ENCODE assay signal across 1 cellular context in genomic region chr11:91904792-91905785, GRCh38.
TF ChIP-seq lines count a peak whose summit lies in the region.

No MANE protein-coding gene starts in this region.

TF ChIP-seq in K562, 482 proteins besides CTCF, POLR2A, EP300 and RAD21 (continued from another document and continues in another):
- no peak for TF ChIP-seq ZMIZ1 (IDR thresholded peaks at IDR 0.05; ENCODE audit: low read depth in 2 of 2, low read length in 2 of 2)
- no peak for TF ChIP-seq GATA2 (CRISPR knock-in tag; IDR thresholded peaks at IDR 0.05)
- TF ChIP-seq HDAC6 (IDR thresholded peaks at IDR 0.05; ENCODE audit: low read depth, low read length) = no peak
- TF ChIP-seq ADNP (tag; IDR thresholded peaks at IDR 0.05) = peak; percentile 40; the same call in 1 of the 2 replicates
- TF ChIP-seq IRF1 (CRISPR knock-in tag; IDR thresholded peaks at IDR 0.05; ENCODE audit: borderline replicate concordance) = no peak
- TF ChIP-seq TEAD4 (IDR thresholded peaks at IDR 0.05; ENCODE audit: low read length) = peak; percentile 77
- TF ChIP-seq TEAD4 (CRISPR knock-in tag; IDR thresholded peaks at IDR 0.05; ENCODE audit: borderline replicate concordance) = no peak
- 0 out of 2 replicates have a peak, but pooled peaks have one; percentile 24 for TF ChIP-seq BCL6 (CRISPR knock-in tag; IDR thresholded peaks at IDR 0.05)
- no peak for TF ChIP-seq E2F3 (CRISPR knock-in tag; IDR thresholded peaks at IDR 0.05)
- TF ChIP-seq ZNF449 (CRISPR knock-in tag; IDR thresholded peaks at IDR 0.05) = 0 out of 2 replicates have a peak, but pooled peaks have one; percentile 15
- TF ChIP-seq FOSL1 (tag; conservative IDR thresholded peaks at IDR 0.05) = peak; percentile 76
- TF ChIP-seq RAD51 (IDR thresholded peaks at IDR 0.05; ENCODE audit: borderline replicate concordance, low read depth) = no peak
- TF ChIP-seq NBN (IDR thresholded peaks at IDR 0.05; ENCODE audit: low read depth) = peak; percentile 71; the same call in 1 of the 2 replicates
- no peak for TF ChIP-seq KLF10 (CRISPR knock-in tag; IDR thresholded peaks at IDR 0.05)
- no peak for TF ChIP-seq NRF1 (conservative IDR thresholded peaks at IDR 0.05 in 1 of 2, IDR thresholded peaks at IDR 0.05 in 1 of 2)
- peak; percentile 60 for TF ChIP-seq MTA2 (IDR thresholded peaks at IDR 0.05; ENCODE audit: low read depth)
- TF ChIP-seq POLR3G (IDR thresholded peaks at IDR 0.05; ENCODE audit: extremely low read depth, insufficient read length, insufficient replicate concordance) = no peak
- TF ChIP-seq ZBTB26 (CRISPR knock-in tag; IDR thresholded peaks at IDR 0.05) = no peak
- TF ChIP-seq PPARD (CRISPR knock-in tag; IDR thresholded peaks at IDR 0.05) = no peak
- TF ChIP-seq GATAD2B (IDR thresholded peaks at IDR 0.05; ENCODE audit: borderline replicate concordance) = no peak
- TF ChIP-seq CBX8 (IDR thresholded peaks at IDR 0.05; ENCODE audit: borderline replicate concordance, extremely low read depth, low read depth, low read length, poor library complexity, severe bottlenecking) = no peak
- TF ChIP-seq ZNF740 (CRISPR knock-in tag; IDR thresholded peaks at IDR 0.05) = no peak
- TF ChIP-seq ZNF740 (tag; IDR thresholded peaks at IDR 0.05) = no peak
- peak; percentile 40 to 73 for TF ChIP-seq NCOA2 (IDR thresholded peaks at IDR 0.05; ENCODE audit: partially characterized antibody in 2 of 2)
- no peak for TF ChIP-seq NCOA6 (IDR thresholded peaks at IDR 0.05)
- no peak for TF ChIP-seq ZC3H11A (IDR thresholded peaks at IDR 0.05; ENCODE audit: low read depth, low read length)
- TF ChIP-seq SAFB (IDR thresholded peaks at IDR 0.05; ENCODE audit: borderline replicate concordance, low read depth, low read length) = no peak
- TF ChIP-seq GABPA (tag; conservative IDR thresholded peaks at IDR 0.05; ENCODE audit: low read depth) = no peak
- TF ChIP-seq MAFK (IDR thresholded peaks at IDR 0.05; ENCODE audit: low read length) = no peak
- no peak for TF ChIP-seq ZNF324 (CRISPR knock-in tag; IDR thresholded peaks at IDR 0.05)
- no peak for TF ChIP-seq ATF6 (CRISPR knock-in tag; IDR thresholded peaks at IDR 0.05)
- no peak for TF ChIP-seq RUNX1 (IDR thresholded peaks at IDR 0.05; ENCODE audit: low read depth)
- 0 out of 2 replicates have a peak, but pooled peaks have one; percentile 12 for TF ChIP-seq CLOCK (CRISPR knock-in tag; IDR thresholded peaks at IDR 0.05; ENCODE audit: borderline replicate concordance)
- TF ChIP-seq MBD1 (CRISPR knock-in tag; IDR thresholded peaks at IDR 0.05) = no peak
- no peak for TF ChIP-seq U2AF2 (optimal IDR thresholded peaks at IDR 0.05; ENCODE audit: low read depth, low read length)
- no peak for TF ChIP-seq MNT (conservative IDR thresholded peaks at IDR 0.05)
- TF ChIP-seq TARDBP (IDR thresholded peaks at IDR 0.05) = no peak
- no peak for TF ChIP-seq C11orf30 (IDR thresholded peaks at IDR 0.05; ENCODE audit: low read depth)
- no peak for TF ChIP-seq PREB (CRISPR knock-in tag; IDR thresholded peaks at IDR 0.05)
- TF ChIP-seq PHF20 (IDR thresholded peaks at IDR 0.05; ENCODE audit: partially characterized antibody) = no peak
- no peak for TF ChIP-seq FUS (optimal IDR thresholded peaks at IDR 0.05; ENCODE audit: low read depth, low read length)
- TF ChIP-seq ZNF143 (CRISPR knock-in tag; IDR thresholded peaks at IDR 0.05) = no peak
- no peak for TF ChIP-seq MXI1 (IDR thresholded peaks at IDR 0.05; ENCODE audit: low read depth, low read length)
- no peak for TF ChIP-seq HDGF (IDR thresholded peaks at IDR 0.05)
- TF ChIP-seq MLX (CRISPR knock-in tag; conservative IDR thresholded peaks at IDR 0.05) = no peak
- TF ChIP-seq ZFX (CRISPR knock-in tag; IDR thresholded peaks at IDR 0.05) = peak; percentile 61; the same call in 1 of the 2 replicates
- TF ChIP-seq DDX20 (tag; IDR thresholded peaks at IDR 0.05; ENCODE audit: low read depth) = 0 out of 2 replicates have a peak, but pooled peaks have one; percentile 43
- no peak for TF ChIP-seq ZFP1 (CRISPR knock-in tag; IDR thresholded peaks at IDR 0.05)
- peak; percentile 81 for TF ChIP-seq SMARCA4 (IDR thresholded peaks at IDR 0.05)
- peak; percentile 67 for TF ChIP-seq POLR2H (tag; IDR thresholded peaks at IDR 0.05; ENCODE audit: low read depth)
- TF ChIP-seq CHD2 (IDR thresholded peaks at IDR 0.05; ENCODE audit: low read depth, low read length) = no peak
- TF ChIP-seq PTTG1 (tag; IDR thresholded peaks at IDR 0.05; ENCODE audit: low read depth) = peak; percentile 42; the same call in 1 of the 2 replicates
